ENCODE assay signal across 12 cellular contexts in genomic region chr6:134534708-134535149, GRCh38.
DNase-seq lines count a peak whose midpoint lies in the region; ATAC-seq and TF ChIP-seq lines count a peak whose summit lies in the region.
"Had no signal": no experiment of that assay in that cellular context is flagged by ENCODE, and none has a peak within 500 bp of the region (broad histone marks: within the 10 kb centered on the region; RNA-seq: fewer than 3 reads in every experiment).

No MANE protein-coding gene starts in this region.

- no peaks in the 10 kb centered on the region for H3K36me3 ChIP-seq in smooth muscle cell (ENCODE audit: low read depth)
- H3K36me3 ChIP-seq: right lobe of liver had no signal

- peaks cover 23% of the 10 kb centered on the region for H3K4me1 Mint-ChIP-seq in activated naive CD4-positive, alpha-beta T cell treated with anti-CD3 and anti-CD28 coated beads for 36 hours (ENCODE audit: low read depth)
- peaks cover 24 to 43% (median 34%) of the 10 kb centered on the region in 3 donors for H3K4me1 Mint-ChIP-seq in T-cell

- no peaks in the 10 kb centered on the region for H3K9me3 ChIP-seq in smooth muscle cell (replicated peaks; ENCODE audit: low read depth)
- H3K9me3 ChIP-seq: right lobe of liver had no signal

- no peaks in the 10 kb centered on the region for H3K4me1 ChIP-seq in smooth muscle cell (ENCODE audit: low read depth)

- H2AFZ ChIP-seq in smooth muscle cell (ENCODE audit: low read depth), result no peak overlapping the region
- H2AFZ ChIP-seq: PC-9 had no signal

- H3K27ac Mint-ChIP-seq in activated naive CD4-positive, alpha-beta T cell treated with anti-CD3 and anti-CD28 coated beads for 36 hours, result peak overlapping the region; percentile 82
- H3K27ac Mint-ChIP-seq in T-cell, result peak overlapping the region; percentile 4 to 74

- H3K4me2 ChIP-seq in smooth muscle cell, result no peak overlapping the region
- H3K4me2 ChIP-seq: PC-9 had no signal

- peak; percentile 62 for DNase-seq in activated naive CD4-positive, alpha-beta T cell treated with anti-CD3 and anti-CD28 coated beads for 36 hours
- DNase-seq in activated naive CD4-positive, alpha-beta T cell treated with Interleukin-2 at 50 U/mL for 16 hours, result no peak
- DNase-seq in T-cell (no peak), fibroblast of pulmonary artery (ENCODE audit: low read depth) (peak; percentile 69), smooth muscle cell (lab: John Stamatoyannopoulos, UW; ENCODE audit: unreplicated experiment) (no peak), NK-92 (lab: John Stamatoyannopoulos, UW; ENCODE audit: unreplicated experiment) (no peak), NCI-H2081 (lab: John Stamatoyannopoulos, UW) (no peak)
- DNase-seq: NCI-H2171 treated with DMSO at 0.1 percent for 48 hours, right lobe of liver had no signal

- no peak overlapping the region for H3K9ac ChIP-seq in smooth muscle cell (ENCODE audit: low read depth)

- no peaks in the 10 kb centered on the region for H3K79me2 ChIP-seq in smooth muscle cell (ENCODE audit: low read depth)

- 87% methylated on average over 2 of the region's 2 CpGs for WGBS in smooth muscle cell (ENCODE audit: low lambda C conversion rate)

- peak; percentile 37 to 83 (median 72) for ATAC-seq in T-cell (replicated peaks in 1 of 4)
- no peak for ATAC-seq in HG03139 (IDR thresholded peaks at IDR 0.05; ENCODE audit: unreplicated experiment)

- TF ChIP-seq CTCF in fibroblast of pulmonary artery (IDR thresholded peaks at IDR 0.05; ENCODE audit: low read length, missing control alignments) (no peak), smooth muscle cell (IDR thresholded peaks at IDR 0.05; ENCODE audit: borderline replicate concordance, insufficient read depth, poor library complexity, severe bottlenecking) (no peak)

- no peaks in the 10 kb centered on the region for H3K36me3 Mint-ChIP-seq in activated naive CD4-positive, alpha-beta T cell treated with anti-CD3 and anti-CD28 coated beads for 36 hours (ENCODE audit: low read depth)
- no peaks in the 10 kb centered on the region for H3K36me3 Mint-ChIP-seq in T-cell

- H3K27me3 Mint-ChIP-seq in activated naive CD4-positive, alpha-beta T cell treated with anti-CD3 and anti-CD28 coated beads for 36 hours (ENCODE audit: low read depth), result peaks cover under 1% of the 10 kb centered on the region
- peaks cover 0 to under 1% of the 10 kb centered on the region in 2 donors for H3K27me3 Mint-ChIP-seq in T-cell

- CTCF ChIA-PET in activated naive CD4-positive, alpha-beta T cell treated with anti-CD3 and anti-CD28 coated beads for 36 hours (lab: Charles Lee), result interaction anchor here (0.7 kb wide), 1 partner anchor 9 kb away, joined by 3 read pairs; no protein-coding TSS in a partner anchor
- CTCF ChIA-PET in T-cell (lab: Charles Lee), result no interaction called here

- H3K27ac ChIP-seq in smooth muscle cell (ENCODE audit: low read depth), result peak overlapping the region; percentile 58
- H3K27ac ChIP-seq: PC-9, right lobe of liver, VCaP had no signal

- no peak overlapping the region for H3K4me3 Mint-ChIP-seq in activated naive CD4-positive, alpha-beta T cell treated with anti-CD3 and anti-CD28 coated beads for 36 hours
- H3K4me3 Mint-ChIP-seq in T-cell, result no peak overlapping the region

- no peaks in the 10 kb centered on the region for H3K9me3 Mint-ChIP-seq in activated naive CD4-positive, alpha-beta T cell treated with anti-CD3 and anti-CD28 coated beads for 36 hours
- H3K9me3 Mint-ChIP-seq in T-cell, result no peaks in the 10 kb centered on the region

- peaks cover 4% of the 10 kb centered on the region for H3F3A ChIP-seq in smooth muscle cell (ENCODE audit: low read depth)

- H3K4me3 ChIP-seq in fibroblast of pulmonary artery (replicated peaks; ENCODE audit: low read depth, low read length) (no peak overlapping the region), smooth muscle cell (no peak overlapping the region)
- H3K4me3 ChIP-seq: PC-9, right lobe of liver had no signal

- POLR2A ChIA-PET in T-cell (lab: Charles Lee), result no interaction called here

- intact Hi-C loops in activated naive CD4-positive, alpha-beta T cell treated with anti-CD3 and anti-CD28 coated beads for 36 hours (cut with micrococcal nuclease), result loop anchor here (1.0 kb wide), 2 partner anchors 10 to 246 kb away; no protein-coding TSS in a partner anchor

- H3K27me3 ChIP-seq in smooth muscle cell (ENCODE audit: low read depth), result no peaks in the 10 kb centered on the region
- H3K27me3 ChIP-seq: right lobe of liver had no signal

- no peaks in the 10 kb centered on the region for H4K20me1 ChIP-seq in smooth muscle cell (ENCODE audit: low read depth)

Comparison
In these comparisons a context has a peak if more than half of its experiments do, and no peak if none do; other contexts are left out.
1. DNase-seq: peak in activated naive CD4-positive, alpha-beta T cell treated with anti-CD3 and anti-CD28 coated beads for 36 hours (single experiment) and fibroblast of pulmonary artery (single experiment); none in activated naive CD4-positive, alpha-beta T cell treated with Interleukin-2 at 50 U/mL for 16 hours (single experiment), T-cell (0 of 34), smooth muscle cell (single experiment), NK-92 (single experiment) and NCI-H2081 (0 of 2).